Comparison of ENCODE assay signal across 8 cellular contexts in the genomic region with DNA sequence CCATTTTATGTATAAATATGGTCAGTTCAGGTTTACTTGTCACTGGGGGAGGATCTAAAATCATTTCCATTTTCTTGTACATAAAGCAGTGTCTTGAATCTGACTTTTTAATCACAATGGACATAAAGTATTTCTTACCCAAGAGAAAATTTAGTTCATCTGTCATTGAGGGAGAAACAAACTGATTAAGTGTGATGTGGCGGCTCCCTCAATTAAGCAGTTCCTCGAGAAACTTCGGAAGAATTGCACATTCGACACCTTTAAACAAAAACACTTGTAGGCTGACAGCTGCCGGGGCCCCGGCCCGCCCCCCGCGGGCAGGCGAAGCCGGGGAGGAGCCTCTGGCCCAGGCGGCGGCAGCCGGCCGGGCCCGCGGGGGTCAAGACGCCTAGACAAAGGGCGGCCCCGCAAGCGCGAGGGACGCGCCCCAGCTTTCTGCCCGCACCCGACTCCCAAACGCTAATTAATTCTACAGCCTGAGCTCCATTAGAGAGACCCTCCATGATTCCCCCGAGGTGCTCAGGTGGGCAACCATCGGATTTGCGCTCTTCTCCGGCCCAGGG. TPM values are rescaled to one million over a fixed set of nuclear protein-coding genes. Genes with fewer than 3 reads are reported as not detected.
DNase-seq lines count a peak whose midpoint lies in the region; ATAC-seq and TF ChIP-seq lines count a peak whose summit lies in the region.

No MANE protein-coding gene starts in this region.

- H3K4me1 Mint-ChIP-seq in activated naive CD8-positive, alpha-beta T cell (ENCODE audit: low read depth), result peaks cover 11% of the 10 kb centered on the region

- peaks cover 45% of the 10 kb centered on the region for H3K27me3 Mint-ChIP-seq in activated naive CD8-positive, alpha-beta T cell

- H2AFZ ChIP-seq in smooth muscle cell (ENCODE audit: low read depth), result peak overlapping the region; percentile 87

- peaks cover 36% of the 10 kb centered on the region for H3K27me3 ChIP-seq in HUES6 (ENCODE audit: control insufficient read depth, insufficient read depth, low read length)
- peaks cover 52% of the 10 kb centered on the region for H3K27me3 ChIP-seq in smooth muscle cell (ENCODE audit: low read depth)

- H4K20me1 ChIP-seq in smooth muscle cell (ENCODE audit: low read depth), result no peaks in the 10 kb centered on the region

- H3K9me3 ChIP-seq in HUES6 (ENCODE audit: control insufficient read depth, insufficient read depth, low read depth, low read length) (peaks cover 43% of the 10 kb centered on the region), iPS-18c (ENCODE audit: control insufficient read depth, insufficient read depth, low read length) (peaks cover 19% of the 10 kb centered on the region), smooth muscle cell (replicated peaks; ENCODE audit: low read depth) (no peaks in the 10 kb centered on the region)

- H3K36me3 Mint-ChIP-seq in activated naive CD8-positive, alpha-beta T cell, result peaks cover 4% of the 10 kb centered on the region

- H3K9ac ChIP-seq in HUES6 (ENCODE audit: low read length) (peak overlapping the region; percentile 81), smooth muscle cell (ENCODE audit: low read depth) (no peak overlapping the region)

- H3K27ac ChIP-seq in HUES6 (ENCODE audit: low read depth, low read length) (peak overlapping the region; percentile 7; the same call in 1 of the 2 replicates), smooth muscle cell (ENCODE audit: low read depth) (no peak overlapping the region)

- H3K4me1 ChIP-seq in HUES6 (ENCODE audit: control insufficient read depth, insufficient read depth, low read length) (peaks cover 4% of the 10 kb centered on the region; the same call in 1 of the 2 replicates), smooth muscle cell (ENCODE audit: low read depth) (peaks cover 9% of the 10 kb centered on the region)

- H3K79me2 ChIP-seq in smooth muscle cell (ENCODE audit: low read depth), result no peaks in the 10 kb centered on the region

- no peak overlapping the region for H3K27ac Mint-ChIP-seq in activated naive CD8-positive, alpha-beta T cell

- ATAC-seq in GM21737 (IDR thresholded peaks at IDR 0.05; ENCODE audit: unreplicated experiment), result no peak

- H3K36me3 ChIP-seq in HUES6 (ENCODE audit: control insufficient read depth, insufficient read depth, low read length) (peaks cover 14% of the 10 kb centered on the region), smooth muscle cell (ENCODE audit: low read depth) (no peaks in the 10 kb centered on the region)

- H3K9me3 Mint-ChIP-seq in activated naive CD8-positive, alpha-beta T cell (ENCODE audit: low read depth), result no peaks in the 10 kb centered on the region

- 2% methylated on average over 31 of the region's 31 CpGs for WGBS in smooth muscle cell (ENCODE audit: low lambda C conversion rate)

- DNase-seq in NCI-H524 (lab: John Stamatoyannopoulos, UW), result peak; percentile 0 to 57
- DNase-seq in NCI-H524 treated with DMSO at 0.1 percent for 48 hours (lab: John Stamatoyannopoulos, UW), result no peak
- DNase-seq in smooth muscle cell (lab: John Stamatoyannopoulos, UW; ENCODE audit: unreplicated experiment), result no peak
- DNase-seq in HT-29 (ENCODE audit: low spot score), result no peak

- H3F3A ChIP-seq in smooth muscle cell (ENCODE audit: low read depth), result no peaks in the 10 kb centered on the region

- peak overlapping the region; percentile 94 for H3K4me2 ChIP-seq in smooth muscle cell

- no peak for TF ChIP-seq CTCF in smooth muscle cell (IDR thresholded peaks at IDR 0.05; ENCODE audit: borderline replicate concordance, insufficient read depth, poor library complexity, severe bottlenecking)

- H3K4me3 Mint-ChIP-seq in activated naive CD8-positive, alpha-beta T cell, result peak overlapping the region; percentile 83

- H3K4me3 ChIP-seq in HUES6 (ENCODE audit: low read depth, low read length), result peak overlapping the region; percentile 86
- peak overlapping the region; percentile 90 for H3K4me3 ChIP-seq in iPS-18c (ENCODE audit: insufficient read depth, low read depth, low read length)
- peak overlapping the region; percentile 73 for H3K4me3 ChIP-seq in smooth muscle cell

RNA-seq across cellular contexts. Expression of a gene that starts 0.8 kb away (rescaled TPM):
- total RNA-seq in smooth muscle cell, result 0.40 and 2.1 TPM in 2 replicates
- 0.86 and 2.2 TPM in 2 replicates for polyA plus RNA-seq in smooth muscle cell
- 1.0 and 2.0 TPM in 2 replicates for total RNA-seq in HT-29 (2014; rRNA removed; shearing (Covaris generic))

Comparison
In these comparisons a context has a peak if more than half of its experiments do, and no peak if none do; other contexts are left out.
1. DNase-seq: peak in NCI-H524 (2 of 2); none in NCI-H524 treated with DMSO at 0.1 percent for 48 hours (single experiment), smooth muscle cell (single experiment) and HT-29 (single experiment).
2. Peak in every context shown above with its lines, with median percentiles within 50 percentile points of each other: H3K4me3 ChIP-seq.